ENCODE assay signal across 1 cellular context in the genomic region with DNA sequence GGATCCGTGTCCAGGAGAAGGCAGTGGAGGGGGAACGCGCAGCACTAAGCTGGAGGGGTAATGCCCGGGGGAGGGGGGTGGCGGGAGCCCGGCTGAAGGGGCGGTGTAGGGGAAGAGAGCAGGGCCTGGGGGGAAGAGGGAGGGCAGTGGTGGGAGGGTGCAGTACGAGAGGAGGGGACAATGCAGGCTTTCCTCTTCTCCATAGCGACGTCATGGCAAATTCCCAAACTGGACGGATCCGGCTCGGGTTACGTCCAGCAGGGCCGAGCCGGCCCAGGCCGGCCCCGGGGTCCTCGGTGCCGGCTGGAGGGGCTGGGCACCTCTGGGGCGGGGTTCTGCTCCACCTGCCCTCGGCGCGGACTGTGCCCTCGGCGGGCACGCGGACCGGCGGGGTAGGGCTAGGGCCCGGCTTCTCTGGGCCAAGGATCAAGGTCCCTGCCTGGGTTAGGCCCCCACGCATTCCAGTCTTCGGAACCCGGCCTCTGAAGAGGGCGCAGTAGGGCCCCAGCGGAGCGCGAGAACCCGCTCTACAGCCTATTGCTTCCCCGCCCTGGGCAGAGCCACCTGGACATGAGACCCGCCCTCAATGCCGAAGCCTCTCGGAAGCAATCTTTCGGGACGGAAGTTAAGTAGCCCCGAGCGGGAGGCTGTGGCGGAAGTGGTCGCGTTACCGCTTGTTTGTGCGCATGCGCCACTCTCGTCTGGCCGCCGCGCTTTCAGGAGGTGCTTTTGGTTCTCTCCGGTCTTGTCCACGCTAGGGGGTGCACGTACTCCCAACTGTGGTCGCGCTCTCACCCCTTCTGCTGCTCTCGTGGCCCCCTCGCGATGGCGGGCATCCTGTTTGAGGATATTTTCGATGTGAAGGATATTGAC.
TF ChIP-seq lines count a peak whose summit lies in the region.

No MANE protein-coding gene starts in this region.

TF ChIP-seq in HepG2, 621 proteins besides CTCF, POLR2A, EP300 and RAD21 (continued from another document and continues in another):
- TF ChIP-seq, protein P1, sequence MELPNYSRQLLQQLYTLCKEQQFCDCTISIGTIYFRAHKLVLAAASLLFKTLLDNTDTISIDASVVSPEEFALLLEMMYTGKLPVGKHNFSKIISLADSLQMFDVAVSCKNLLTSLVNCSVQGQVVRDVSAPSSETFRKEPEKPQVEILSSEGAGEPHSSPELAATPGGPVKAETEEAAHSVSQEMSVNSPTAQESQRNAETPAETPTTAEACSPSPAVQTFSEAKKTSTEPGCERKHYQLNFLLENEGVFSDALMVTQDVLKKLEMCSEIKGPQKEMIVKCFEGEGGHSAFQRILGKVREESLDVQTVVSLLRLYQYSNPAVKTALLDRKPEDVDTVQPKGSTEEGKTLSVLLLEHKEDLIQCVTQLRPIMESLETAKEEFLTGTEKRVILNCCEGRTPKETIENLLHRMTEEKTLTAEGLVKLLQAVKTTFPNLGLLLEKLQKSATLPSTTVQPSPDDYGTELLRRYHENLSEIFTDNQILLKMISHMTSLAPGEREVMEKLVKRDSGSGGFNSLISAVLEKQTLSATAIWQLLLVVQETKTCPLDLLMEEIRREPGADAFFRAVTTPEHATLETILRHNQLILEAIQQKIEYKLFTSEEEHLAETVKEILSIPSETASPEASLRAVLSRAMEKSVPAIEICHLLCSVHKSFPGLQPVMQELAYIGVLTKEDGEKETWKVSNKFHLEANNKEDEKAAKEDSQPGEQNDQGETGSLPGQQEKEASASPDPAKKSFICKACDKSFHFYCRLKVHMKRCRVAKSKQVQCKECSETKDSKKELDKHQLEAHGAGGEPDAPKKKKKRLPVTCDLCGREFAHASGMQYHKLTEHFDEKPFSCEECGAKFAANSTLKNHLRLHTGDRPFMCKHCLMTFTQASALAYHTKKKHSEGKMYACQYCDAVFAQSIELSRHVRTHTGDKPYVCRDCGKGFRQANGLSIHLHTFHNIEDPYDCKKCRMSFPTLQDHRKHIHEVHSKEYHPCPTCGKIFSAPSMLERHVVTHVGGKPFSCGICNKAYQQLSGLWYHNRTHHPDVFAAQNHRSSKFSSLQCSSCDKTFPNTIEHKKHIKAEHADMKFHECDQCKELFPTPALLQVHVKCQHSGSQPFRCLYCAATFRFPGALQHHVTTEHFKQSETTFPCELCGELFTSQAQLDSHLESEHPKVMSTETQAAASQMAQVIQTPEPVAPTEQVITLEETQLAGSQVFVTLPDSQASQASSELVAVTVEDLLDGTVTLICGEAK (IDR thresholded peaks at IDR 0.05): peak; percentile 68
- TF ChIP-seq, protein P1 (CRISPR knock-in tag; IDR thresholded peaks at IDR 0.05): peak; percentile 37; the same call in 1 of the 2 replicates
- TF ChIP-seq SRSF9 (IDR thresholded peaks at IDR 0.05; ENCODE audit: borderline replicate concordance, insufficient read depth, low read depth, low read length, poor library complexity, severe bottlenecking) (no peak), DR1 (CRISPR knock-in tag; IDR thresholded peaks at IDR 0.05) (peak; percentile 75; the same call in 1 of the 2 replicates), NFKB2 (CRISPR knock-in tag; IDR thresholded peaks at IDR 0.05; ENCODE audit: borderline replicate concordance) (no peak), ZNF207 (IDR thresholded peaks at IDR 0.05; ENCODE audit: borderline replicate concordance) (no peak), HES4 (CRISPR knock-in tag; IDR thresholded peaks at IDR 0.05; ENCODE audit: borderline replicate concordance) (no peak), TCF12 (IDR thresholded peaks at IDR 0.05) (no peak), TCF12 (CRISPR knock-in tag; IDR thresholded peaks at IDR 0.05) (no peak; the same call in 1 of the 2 replicates), NFE2L1 (CRISPR knock-in tag; IDR thresholded peaks at IDR 0.05; ENCODE audit: borderline replicate concordance) (no peak), HOXA5 (CRISPR knock-in tag; IDR thresholded peaks at IDR 0.05) (peak; percentile 54), MBD4 (IDR thresholded peaks at IDR 0.05; ENCODE audit: borderline replicate concordance, low read length) (no peak), ZNF670 (CRISPR knock-in tag; IDR thresholded peaks at IDR 0.05; ENCODE audit: borderline replicate concordance) (peak; percentile 96), BRCA1 (CRISPR knock-in tag; IDR thresholded peaks at IDR 0.05) (peak; percentile 61), ZNF160 (CRISPR knock-in tag; IDR thresholded peaks at IDR 0.05) (no peak; the same call in 1 of the 2 replicates), ELF4 (CRISPR knock-in tag; IDR thresholded peaks at IDR 0.05; ENCODE audit: borderline replicate concordance) (no peak; the same call in 1 of the 2 replicates), CREM (IDR thresholded peaks at IDR 0.05) (peak; percentile 83), CREM (CRISPR knock-in tag; IDR thresholded peaks at IDR 0.05) (no peak), SNRNP70 (IDR thresholded peaks at IDR 0.05; ENCODE audit: low read depth, low read length) (no peak), ZNF367 (CRISPR knock-in tag; IDR thresholded peaks at IDR 0.05; ENCODE audit: borderline replicate concordance) (no peak), ZNF256 (CRISPR knock-in tag; conservative IDR thresholded peaks at IDR 0.05) (no peak), TARDBP (CRISPR knock-in tag; IDR thresholded peaks at IDR 0.05) (peak; percentile 83), ZNF17 (CRISPR knock-in tag; IDR thresholded peaks at IDR 0.05) (no peak), PHF21A (CRISPR knock-in tag; IDR thresholded peaks at IDR 0.05) (peak; percentile 95), SP5 (CRISPR knock-in tag; IDR thresholded peaks at IDR 0.05; ENCODE audit: borderline replicate concordance, low read depth) (peak; percentile 86), TBL1XR1 (IDR thresholded peaks at IDR 0.05; ENCODE audit: borderline replicate concordance, low read length, partially characterized antibody) (no peak), MIER2 (CRISPR knock-in tag; IDR thresholded peaks at IDR 0.05) (peak; percentile 50; the same call in 1 of the 2 replicates), MATR3 (CRISPR knock-in tag; IDR thresholded peaks at IDR 0.05) (no peak), MTF2 (CRISPR knock-in tag; IDR thresholded peaks at IDR 0.05; ENCODE audit: borderline replicate concordance) (no peak; the same call in 1 of the 2 replicates), ATF7 (IDR thresholded peaks at IDR 0.05) (0 out of 2 replicates have a peak, but pooled peaks have one; percentile 2), ATF7 (CRISPR knock-in tag; IDR thresholded peaks at IDR 0.05) (peak; percentile 38; the same call in 1 of the 2 replicates), ZNF747 (CRISPR knock-in tag; IDR thresholded peaks at IDR 0.05; ENCODE audit: borderline replicate concordance) (peak; percentile 82; the same call in 1 of the 2 replicates)
- TF ChIP-seq, protein P2, sequence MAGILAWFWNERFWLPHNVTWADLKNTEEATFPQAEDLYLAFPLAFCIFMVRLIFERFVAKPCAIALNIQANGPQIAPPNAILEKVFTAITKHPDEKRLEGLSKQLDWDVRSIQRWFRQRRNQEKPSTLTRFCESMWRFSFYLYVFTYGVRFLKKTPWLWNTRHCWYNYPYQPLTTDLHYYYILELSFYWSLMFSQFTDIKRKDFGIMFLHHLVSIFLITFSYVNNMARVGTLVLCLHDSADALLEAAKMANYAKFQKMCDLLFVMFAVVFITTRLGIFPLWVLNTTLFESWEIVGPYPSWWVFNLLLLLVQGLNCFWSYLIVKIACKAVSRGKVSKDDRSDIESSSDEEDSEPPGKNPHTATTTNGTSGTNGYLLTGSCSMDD (CRISPR knock-in tag; IDR thresholded peaks at IDR 0.05): no peak
- TF ChIP-seq, protein P3, sequence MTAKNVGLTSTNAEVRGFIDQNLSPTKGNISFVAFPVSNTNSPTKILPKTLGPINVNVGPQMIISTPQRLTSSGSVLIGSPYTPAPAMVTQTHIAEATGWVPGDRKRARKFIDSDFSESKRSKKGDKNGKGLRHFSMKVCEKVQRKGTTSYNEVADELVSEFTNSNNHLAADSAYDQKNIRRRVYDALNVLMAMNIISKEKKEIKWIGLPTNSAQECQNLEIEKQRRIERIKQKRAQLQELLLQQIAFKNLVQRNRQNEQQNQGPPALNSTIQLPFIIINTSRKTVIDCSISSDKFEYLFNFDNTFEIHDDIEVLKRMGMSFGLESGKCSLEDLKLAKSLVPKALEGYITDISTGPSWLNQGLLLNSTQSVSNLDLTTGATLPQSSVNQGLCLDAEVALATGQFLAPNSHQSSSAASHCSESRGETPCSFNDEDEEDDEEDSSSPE (CRISPR knock-in tag; IDR thresholded peaks at IDR 0.05): peak; percentile 84
- TF ChIP-seq, protein P4, sequence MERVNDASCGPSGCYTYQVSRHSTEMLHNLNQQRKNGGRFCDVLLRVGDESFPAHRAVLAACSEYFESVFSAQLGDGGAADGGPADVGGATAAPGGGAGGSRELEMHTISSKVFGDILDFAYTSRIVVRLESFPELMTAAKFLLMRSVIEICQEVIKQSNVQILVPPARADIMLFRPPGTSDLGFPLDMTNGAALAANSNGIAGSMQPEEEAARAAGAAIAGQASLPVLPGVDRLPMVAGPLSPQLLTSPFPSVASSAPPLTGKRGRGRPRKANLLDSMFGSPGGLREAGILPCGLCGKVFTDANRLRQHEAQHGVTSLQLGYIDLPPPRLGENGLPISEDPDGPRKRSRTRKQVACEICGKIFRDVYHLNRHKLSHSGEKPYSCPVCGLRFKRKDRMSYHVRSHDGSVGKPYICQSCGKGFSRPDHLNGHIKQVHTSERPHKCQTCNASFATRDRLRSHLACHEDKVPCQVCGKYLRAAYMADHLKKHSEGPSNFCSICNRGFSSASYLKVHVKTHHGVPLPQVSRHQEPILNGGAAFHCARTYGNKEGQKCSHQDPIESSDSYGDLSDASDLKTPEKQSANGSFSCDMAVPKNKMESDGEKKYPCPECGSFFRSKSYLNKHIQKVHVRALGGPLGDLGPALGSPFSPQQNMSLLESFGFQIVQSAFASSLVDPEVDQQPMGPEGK (CRISPR knock-in tag; IDR thresholded peaks at IDR 0.05): peak; percentile 93
- TF ChIP-seq, protein P5, sequence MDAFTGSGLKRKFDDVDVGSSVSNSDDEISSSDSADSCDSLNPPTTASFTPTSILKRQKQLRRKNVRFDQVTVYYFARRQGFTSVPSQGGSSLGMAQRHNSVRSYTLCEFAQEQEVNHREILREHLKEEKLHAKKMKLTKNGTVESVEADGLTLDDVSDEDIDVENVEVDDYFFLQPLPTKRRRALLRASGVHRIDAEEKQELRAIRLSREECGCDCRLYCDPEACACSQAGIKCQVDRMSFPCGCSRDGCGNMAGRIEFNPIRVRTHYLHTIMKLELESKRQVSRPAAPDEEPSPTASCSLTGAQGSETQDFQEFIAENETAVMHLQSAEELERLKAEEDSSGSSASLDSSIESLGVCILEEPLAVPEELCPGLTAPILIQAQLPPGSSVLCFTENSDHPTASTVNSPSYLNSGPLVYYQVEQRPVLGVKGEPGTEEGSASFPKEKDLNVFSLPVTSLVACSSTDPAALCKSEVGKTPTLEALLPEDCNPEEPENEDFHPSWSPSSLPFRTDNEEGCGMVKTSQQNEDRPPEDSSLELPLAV (CRISPR knock-in tag; conservative IDR thresholded peaks at IDR 0.05; ENCODE audit: low read depth): no peak
- TF ChIP-seq, protein P6, sequence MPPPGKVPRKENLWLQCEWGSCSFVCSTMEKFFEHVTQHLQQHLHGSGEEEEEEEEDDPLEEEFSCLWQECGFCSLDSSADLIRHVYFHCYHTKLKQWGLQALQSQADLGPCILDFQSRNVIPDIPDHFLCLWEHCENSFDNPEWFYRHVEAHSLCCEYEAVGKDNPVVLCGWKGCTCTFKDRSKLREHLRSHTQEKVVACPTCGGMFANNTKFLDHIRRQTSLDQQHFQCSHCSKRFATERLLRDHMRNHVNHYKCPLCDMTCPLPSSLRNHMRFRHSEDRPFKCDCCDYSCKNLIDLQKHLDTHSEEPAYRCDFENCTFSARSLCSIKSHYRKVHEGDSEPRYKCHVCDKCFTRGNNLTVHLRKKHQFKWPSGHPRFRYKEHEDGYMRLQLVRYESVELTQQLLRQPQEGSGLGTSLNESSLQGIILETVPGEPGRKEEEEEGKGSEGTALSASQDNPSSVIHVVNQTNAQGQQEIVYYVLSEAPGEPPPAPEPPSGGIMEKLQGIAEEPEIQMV (CRISPR knock-in tag; IDR thresholded peaks at IDR 0.05; ENCODE audit: low read depth): peak; percentile 67; the same call in 1 of the 2 replicates
- TF ChIP-seq, protein P7, sequence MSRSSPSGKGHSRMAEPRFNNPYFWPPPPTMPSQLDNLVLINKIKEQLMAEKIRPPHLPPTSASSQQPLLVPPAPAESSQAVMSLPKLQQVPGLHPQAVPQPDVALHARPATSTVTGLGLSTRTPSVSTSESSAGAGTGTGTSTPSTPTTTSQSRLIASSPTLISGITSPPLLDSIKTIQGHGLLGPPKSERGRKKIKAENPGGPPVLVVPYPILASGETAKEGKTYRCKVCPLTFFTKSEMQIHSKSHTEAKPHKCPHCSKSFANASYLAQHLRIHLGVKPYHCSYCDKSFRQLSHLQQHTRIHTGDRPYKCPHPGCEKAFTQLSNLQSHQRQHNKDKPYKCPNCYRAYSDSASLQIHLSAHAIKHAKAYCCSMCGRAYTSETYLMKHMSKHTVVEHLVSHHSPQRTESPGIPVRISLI (CRISPR knock-in tag; IDR thresholded peaks at IDR 0.05; ENCODE audit: borderline replicate concordance): peak; percentile 54
- TF ChIP-seq, protein P8, sequence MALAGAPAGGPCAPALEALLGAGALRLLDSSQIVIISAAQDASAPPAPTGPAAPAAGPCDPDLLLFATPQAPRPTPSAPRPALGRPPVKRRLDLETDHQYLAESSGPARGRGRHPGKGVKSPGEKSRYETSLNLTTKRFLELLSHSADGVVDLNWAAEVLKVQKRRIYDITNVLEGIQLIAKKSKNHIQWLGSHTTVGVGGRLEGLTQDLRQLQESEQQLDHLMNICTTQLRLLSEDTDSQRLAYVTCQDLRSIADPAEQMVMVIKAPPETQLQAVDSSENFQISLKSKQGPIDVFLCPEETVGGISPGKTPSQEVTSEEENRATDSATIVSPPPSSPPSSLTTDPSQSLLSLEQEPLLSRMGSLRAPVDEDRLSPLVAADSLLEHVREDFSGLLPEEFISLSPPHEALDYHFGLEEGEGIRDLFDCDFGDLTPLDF (CRISPR knock-in tag; IDR thresholded peaks at IDR 0.05): peak; percentile 67; the same call in 1 of the 2 replicates
